1 cellular context compared by ENCODE assay signal in the genomic region with DNA sequence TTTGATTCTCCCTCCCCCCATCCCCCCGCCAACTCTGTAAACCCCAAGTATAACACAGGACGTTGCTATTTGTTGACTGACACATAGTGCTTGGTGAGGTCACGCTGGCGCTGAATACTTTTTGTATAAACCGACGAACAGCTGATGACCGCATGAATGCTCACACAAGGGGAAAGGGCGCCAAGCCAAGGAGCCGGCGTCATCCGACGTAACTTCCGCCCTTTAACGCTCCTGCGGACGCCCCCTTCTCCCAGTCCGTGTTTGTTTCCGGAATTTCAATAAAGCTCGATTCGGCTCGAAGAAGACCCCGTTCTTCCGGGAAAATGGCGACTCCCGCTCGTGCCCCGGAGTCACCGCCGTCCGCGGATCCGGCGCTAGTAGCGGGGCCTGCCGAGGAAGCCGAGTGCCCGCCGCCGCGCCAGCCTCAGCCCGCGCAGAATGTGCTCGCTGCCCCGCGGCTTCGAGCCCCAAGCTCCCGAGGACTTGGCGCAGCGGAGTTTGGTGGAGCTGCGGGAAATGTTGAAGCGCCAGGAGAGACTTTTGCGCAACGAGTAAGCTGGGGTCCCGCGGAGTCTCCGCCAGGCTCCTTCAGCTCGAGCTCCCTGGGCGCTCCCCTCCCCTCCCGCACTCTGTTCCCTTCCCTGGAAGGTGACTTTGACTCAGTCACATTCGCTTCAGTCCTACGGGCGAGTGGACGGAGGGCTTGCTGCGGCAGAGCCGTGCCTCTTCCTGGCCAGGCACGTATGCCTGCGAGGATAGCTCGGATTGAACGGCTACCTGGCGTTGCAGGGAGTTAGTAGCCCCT.
A peak's percentile ranks its signal among the peaks of the same experiment; 100 is the strongest.
TF ChIP-seq lines count a peak whose summit lies in the region.

A gene (plus strand): TSS at position 310 of the 805 bp plus-strand sequence. CDS start 129 bp downstream, at position 439.

TF ChIP-seq in GM12878, 131 proteins besides CTCF, POLR2A, EP300 and RAD21 (continued from another document):
- TF ChIP-seq, protein P1, sequence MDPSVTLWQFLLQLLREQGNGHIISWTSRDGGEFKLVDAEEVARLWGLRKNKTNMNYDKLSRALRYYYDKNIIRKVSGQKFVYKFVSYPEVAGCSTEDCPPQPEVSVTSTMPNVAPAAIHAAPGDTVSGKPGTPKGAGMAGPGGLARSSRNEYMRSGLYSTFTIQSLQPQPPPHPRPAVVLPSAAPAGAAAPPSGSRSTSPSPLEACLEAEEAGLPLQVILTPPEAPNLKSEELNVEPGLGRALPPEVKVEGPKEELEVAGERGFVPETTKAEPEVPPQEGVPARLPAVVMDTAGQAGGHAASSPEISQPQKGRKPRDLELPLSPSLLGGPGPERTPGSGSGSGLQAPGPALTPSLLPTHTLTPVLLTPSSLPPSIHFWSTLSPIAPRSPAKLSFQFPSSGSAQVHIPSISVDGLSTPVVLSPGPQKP (IDR thresholded peaks at IDR 0.05; ENCODE audit: low read depth, low read length): peak; percentile 92
- peak; percentile 49 for TF ChIP-seq NR2F1 (conservative IDR thresholded peaks at IDR 0.05)
- peak; percentile 43 for TF ChIP-seq SMAD1 (IDR thresholded peaks at IDR 0.05; ENCODE audit: low read depth, partially characterized antibody)
- TF ChIP-seq ZSCAN29 (IDR thresholded peaks at IDR 0.05): no peak
- TF ChIP-seq MTA2 (IDR thresholded peaks at IDR 0.05; ENCODE audit: low read depth): no peak
- TF ChIP-seq WRNIP1 (IDR thresholded peaks at IDR 0.05; ENCODE audit: borderline replicate concordance, low read depth, low read length): no peak
- no peak for TF ChIP-seq KAT2A (conservative IDR thresholded peaks at IDR 0.05; ENCODE audit: control insufficient read depth, low read depth, low read length)
- peak; percentile 85 for TF ChIP-seq IKZF1 (conservative IDR thresholded peaks at IDR 0.05)
- TF ChIP-seq ZZZ3 (IDR thresholded peaks at IDR 0.05; ENCODE audit: control insufficient read depth, insufficient read length, low read depth): no peak
- peak; percentile 42 for TF ChIP-seq SIX5 (IDR thresholded peaks at IDR 0.05; ENCODE audit: low read depth, low read length, severe bottlenecking)
- peak; percentile 82 for TF ChIP-seq RELA (IDR thresholded peaks at IDR 0.05; ENCODE audit: borderline replicate concordance, partially characterized antibody)
- TF ChIP-seq, protein P2, sequence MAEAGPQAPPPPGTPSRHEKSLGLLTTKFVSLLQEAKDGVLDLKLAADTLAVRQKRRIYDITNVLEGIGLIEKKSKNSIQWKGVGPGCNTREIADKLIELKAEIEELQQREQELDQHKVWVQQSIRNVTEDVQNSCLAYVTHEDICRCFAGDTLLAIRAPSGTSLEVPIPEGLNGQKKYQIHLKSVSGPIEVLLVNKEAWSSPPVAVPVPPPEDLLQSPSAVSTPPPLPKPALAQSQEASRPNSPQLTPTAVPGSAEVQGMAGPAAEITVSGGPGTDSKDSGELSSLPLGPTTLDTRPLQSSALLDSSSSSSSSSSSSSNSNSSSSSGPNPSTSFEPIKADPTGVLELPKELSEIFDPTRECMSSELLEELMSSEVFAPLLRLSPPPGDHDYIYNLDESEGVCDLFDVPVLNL (IDR thresholded peaks at IDR 0.05; ENCODE audit: low read depth, low read length): peak; percentile 72
- TF ChIP-seq MEF2B (IDR thresholded peaks at IDR 0.05; ENCODE audit: partially characterized antibody, poor library complexity, severe bottlenecking): peak; percentile 20
- TF ChIP-seq ZBED1 (IDR thresholded peaks at IDR 0.05; ENCODE audit: borderline replicate concordance): no peak
- peak; percentile 68 for TF ChIP-seq HCFC1 (IDR thresholded peaks at IDR 0.05; ENCODE audit: low read length)
- no peak for TF ChIP-seq TCF3 (IDR thresholded peaks at IDR 0.05; ENCODE audit: borderline replicate concordance, insufficient read depth, low read depth, low read length)
- TF ChIP-seq SMARCA5 (IDR thresholded peaks at IDR 0.05): no peak; the same call in 1 of the 2 replicates
- peak; percentile 76; the same call in 1 of the 2 replicates for TF ChIP-seq ESRRA (IDR thresholded peaks at IDR 0.05; ENCODE audit: low read length)
- peak in 1 of 2 experiments; percentile 77; a peak in 2 of 3 replicates for TF ChIP-seq EGR1 (IDR thresholded peaks at IDR 0.05; ENCODE audit: borderline replicate concordance in 1 of 2, low read depth in 2 of 2, low read length in 2 of 2)
- TF ChIP-seq CBFB (IDR thresholded peaks at IDR 0.05; ENCODE audit: low read depth): no peak
- TF ChIP-seq, protein P3, sequence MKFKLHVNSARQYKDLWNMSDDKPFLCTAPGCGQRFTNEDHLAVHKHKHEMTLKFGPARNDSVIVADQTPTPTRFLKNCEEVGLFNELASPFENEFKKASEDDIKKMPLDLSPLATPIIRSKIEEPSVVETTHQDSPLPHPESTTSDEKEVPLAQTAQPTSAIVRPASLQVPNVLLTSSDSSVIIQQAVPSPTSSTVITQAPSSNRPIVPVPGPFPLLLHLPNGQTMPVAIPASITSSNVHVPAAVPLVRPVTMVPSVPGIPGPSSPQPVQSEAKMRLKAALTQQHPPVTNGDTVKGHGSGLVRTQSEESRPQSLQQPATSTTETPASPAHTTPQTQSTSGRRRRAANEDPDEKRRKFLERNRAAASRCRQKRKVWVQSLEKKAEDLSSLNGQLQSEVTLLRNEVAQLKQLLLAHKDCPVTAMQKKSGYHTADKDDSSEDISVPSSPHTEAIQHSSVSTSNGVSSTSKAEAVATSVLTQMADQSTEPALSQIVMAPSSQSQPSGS (IDR thresholded peaks at IDR 0.05; ENCODE audit: low read length): no peak
- TF ChIP-seq, protein P4, sequence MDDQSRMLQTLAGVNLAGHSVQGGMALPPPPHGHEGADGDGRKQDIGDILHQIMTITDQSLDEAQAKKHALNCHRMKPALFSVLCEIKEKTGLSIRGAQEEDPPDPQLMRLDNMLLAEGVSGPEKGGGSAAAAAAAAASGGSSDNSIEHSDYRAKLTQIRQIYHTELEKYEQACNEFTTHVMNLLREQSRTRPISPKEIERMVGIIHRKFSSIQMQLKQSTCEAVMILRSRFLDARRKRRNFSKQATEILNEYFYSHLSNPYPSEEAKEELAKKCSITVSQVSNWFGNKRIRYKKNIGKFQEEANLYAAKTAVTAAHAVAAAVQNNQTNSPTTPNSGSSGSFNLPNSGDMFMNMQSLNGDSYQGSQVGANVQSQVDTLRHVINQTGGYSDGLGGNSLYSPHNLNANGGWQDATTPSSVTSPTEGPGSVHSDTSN (IDR thresholded peaks at IDR 0.05; ENCODE audit: insufficient replicate concordance, low read depth, low read length): no peak
- no peak for TF ChIP-seq SMC3 (IDR thresholded peaks at IDR 0.05; ENCODE audit: borderline replicate concordance, low read length)
- TF ChIP-seq GATAD2B (conservative IDR thresholded peaks at IDR 0.05; ENCODE audit: low read depth): peak; percentile 85
- peak in 1 of 2 experiments; percentile 7; a peak in 1 of 4 replicates for TF ChIP-seq IKZF2 (IDR thresholded peaks at IDR 0.05)
- 0 out of 2 replicates have a peak, but pooled peaks have one; percentile 62 for TF ChIP-seq LARP7 (IDR thresholded peaks at IDR 0.05)
